ENCODE assay signal across 8 cellular contexts in genomic region chr6:139996253-139996834, GRCh38.
DNase-seq lines count a peak whose midpoint lies in the region; ATAC-seq, FAIRE-seq and TF ChIP-seq lines count a peak whose summit lies in the region.

No MANE protein-coding gene starts in this region.

- H3K36me3 Mint-ChIP-seq in mesothelial cell of epicardium = peaks cover 6% of the 10 kb centered on the region

- no peaks in the 10 kb centered on the region for H3K4me1 ChIP-seq in Loucy (ENCODE audit: insufficient read depth, low read length, poor library complexity, severe bottlenecking)

- ATAC-seq in GM21825 (IDR thresholded peaks at IDR 0.05; ENCODE audit: unreplicated experiment) (peak; percentile 69), HG03469 (IDR thresholded peaks at IDR 0.05; ENCODE audit: unreplicated experiment) (no peak)

- no peak overlapping the region for H3K9ac ChIP-seq in Loucy (ENCODE audit: low read depth, low read length, poor library complexity, severe bottlenecking)

- TF ChIP-seq CTCF in Loucy (conservative IDR thresholded peaks at IDR 0.05; ENCODE audit: low read length) = peak; percentile 35
- no peak for TF ChIP-seq CTCF in fibroblast of villous mesenchyme (IDR thresholded peaks at IDR 0.05; ENCODE audit: insufficient read depth, low read depth, low read length)
- TF ChIP-seq CTCF in mesothelial cell of epicardium (IDR thresholded peaks at IDR 0.05; ENCODE audit: unreplicated experiment) = no peak

- H2AFZ ChIP-seq in Loucy (ENCODE audit: low read length) = no peak overlapping the region

- no peaks in the 10 kb centered on the region for H3K27me3 Mint-ChIP-seq in mesothelial cell of epicardium (ENCODE audit: low read depth)

- H3K4me3 Mint-ChIP-seq in mesothelial cell of epicardium = no peak overlapping the region

- no peak for DNase-seq in GM18507 (ENCODE audit: extremely low spot score, insufficient read length, low read depth)
- peak; percentile 55 for DNase-seq in fibroblast of villous mesenchyme (ENCODE audit: low read depth)
- no peak for DNase-seq in MG63
- no peak for DNase-seq in NCI-H1436 (lab: John Stamatoyannopoulos, UW)
- no peak for DNase-seq in mesothelial cell of epicardium (ENCODE audit: low spot score in 2 of 2, unreplicated experiment in 2 of 2)

- no peaks in the 10 kb centered on the region for H3K36me3 ChIP-seq in Loucy (ENCODE audit: insufficient read depth, low read length)
- H3K36me3 ChIP-seq in MG63 = no peaks in the 10 kb centered on the region

- H3K27me3 ChIP-seq in Loucy (ENCODE audit: insufficient read depth, low read length, poor library complexity, severe bottlenecking) (no peaks in the 10 kb centered on the region), MG63 (no peaks in the 10 kb centered on the region)

- H3K27ac Mint-ChIP-seq in mesothelial cell of epicardium = no peak overlapping the region

- no peaks in the 10 kb centered on the region for H4K20me1 ChIP-seq in Loucy (ENCODE audit: insufficient read depth, low read length, poor library complexity, severe bottlenecking)

- H3K79me2 ChIP-seq in Loucy (ENCODE audit: insufficient read depth, low read length) = no peaks in the 10 kb centered on the region

- H3K4me3 ChIP-seq in Loucy (ENCODE audit: low read length, poor library complexity, severe bottlenecking) = no peak overlapping the region
- H3K4me3 ChIP-seq in fibroblast of villous mesenchyme (ENCODE audit: low read depth, low read length) = no peak overlapping the region
- no peak overlapping the region for H3K4me3 ChIP-seq in MG63

- peaks cover 14% of the 10 kb centered on the region for H3K9me3 Mint-ChIP-seq in mesothelial cell of epicardium

- peak; percentile 33 for FAIRE-seq in GM18507 (lab: Jason Lieb, UNC)

- H3K4me2 ChIP-seq in Loucy (ENCODE audit: low read depth, low read length, poor library complexity, severe bottlenecking) = no peak overlapping the region

- H3K9me3 ChIP-seq in Loucy (ENCODE audit: insufficient read depth, low read depth, low read length) (no peaks in the 10 kb centered on the region), MG63 (peaks cover 6% of the 10 kb centered on the region)

- no peaks in the 10 kb centered on the region for H3F3A ChIP-seq in Loucy (ENCODE audit: low read depth)

- no peaks in the 10 kb centered on the region for H3K9me2 ChIP-seq in Loucy (replicated peaks; ENCODE audit: low read depth, low read length)

- H3K4me1 Mint-ChIP-seq in mesothelial cell of epicardium = peaks cover 8% of the 10 kb centered on the region
